8 cellular contexts compared by ENCODE assay signal in genomic region chr10:24617771-24618396, GRCh38.
DNase-seq lines count a peak whose midpoint lies in the region; ATAC-seq lines count a peak whose summit lies in the region.

No MANE protein-coding gene starts in this region.

- H3K27ac ChIP-seq in substantia nigra (ENCODE audit: low read depth, low read length, poor library complexity, severe bottlenecking) = no peak overlapping the region

- ATAC-seq in GM18502 (IDR thresholded peaks at IDR 0.05; ENCODE audit: poor library complexity, unreplicated experiment) = peak; percentile 70

- in situ Hi-C loops in ACHN (cut with HindIII; ENCODE audit: low pct_ligation_motif_present, low pct_unique_long_range_greater_than_20kb, low sequenced_read_pairs) = no loop called here

- peak; percentile 61 for DNase-seq in ACHN
- DNase-seq in LoVo (ENCODE audit: low spot score) = peak; percentile 40
- peak; percentile 14 to 32 for DNase-seq in activated CD4-positive, alpha-beta T cell treated with anti-CD3 and anti-CD28 coated beads for 24 hours (ENCODE audit: low read depth in 2 of 2)
- peak; percentile 40 to 73 for DNase-seq in dermis microvascular lymphatic vessel endothelial cell (ENCODE audit: low read depth in 2 of 2)
- DNase-seq in medulla oblongata (ENCODE audit: extremely low spot score) = peak; percentile 64
- DNase-seq in substantia nigra (lab: John Stamatoyannopoulos, UW) = peak in 32 of 49 donors; percentile 1 to 61 (median 23)
- DNase-seq in GM19240 (ENCODE audit: insufficient read length, low spot score) = no peak
